Comparison of ENCODE assay signal across 10 cellular contexts in the genomic region with DNA sequence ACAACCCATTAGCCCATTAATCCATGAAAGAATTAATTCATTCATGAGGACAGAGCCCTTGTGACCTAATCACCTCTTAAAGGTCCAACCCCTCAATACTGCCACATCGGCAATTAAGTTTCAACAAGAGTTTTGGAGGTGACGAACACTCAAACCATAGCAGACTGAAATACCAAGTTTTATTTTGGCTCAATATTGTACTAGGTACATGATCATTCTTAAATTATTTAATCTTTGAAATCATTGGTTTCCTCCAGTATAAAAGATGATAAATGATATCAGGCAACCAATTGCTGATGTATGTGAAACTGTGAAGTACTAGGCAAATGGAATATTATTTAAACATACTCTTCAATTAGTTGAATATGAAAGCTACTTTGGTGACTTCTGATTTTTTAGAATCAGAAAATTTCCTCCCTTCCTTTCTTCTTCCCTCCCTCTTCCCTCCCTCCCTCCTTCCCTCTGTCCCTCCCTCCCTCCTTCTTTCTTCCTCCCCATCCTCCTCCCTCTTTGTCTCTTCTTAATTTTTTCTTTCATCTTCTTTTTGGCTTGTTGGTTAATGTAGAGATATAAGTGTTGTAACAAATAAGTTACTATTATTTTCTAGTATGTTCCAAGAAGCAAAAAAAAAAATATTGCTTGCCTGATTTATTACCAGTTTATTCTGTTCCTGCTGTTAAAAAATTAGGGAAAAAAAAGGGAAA.
DNase-seq lines count a peak whose midpoint lies in the region; ATAC-seq and TF ChIP-seq lines count a peak whose summit lies in the region.
"Had no signal": no experiment of that assay in that cellular context is flagged by ENCODE, and none has a peak within 500 bp of the region (broad histone marks: within the 10 kb centered on the region; RNA-seq: fewer than 3 reads in every experiment).

No MANE protein-coding gene starts in this region.

- H3K4me1 Mint-ChIP-seq in activated naive CD4-positive, alpha-beta T cell treated with anti-CD3 and anti-CD28 coated beads, Interleukin-2, amount 50 U/mL, for 24 hours, result peaks cover 49% of the 10 kb centered on the region
- peaks cover 51% of the 10 kb centered on the region for H3K4me1 Mint-ChIP-seq in activated naive CD8-positive, alpha-beta T cell treated with anti-CD3 and anti-CD28 coated beads, Interleukin-2, amount 10 ng/mL, durations not matched to agents 7 days and 5 days

- H3K27ac ChIP-seq in mesodermal cell (ENCODE audit: low read depth, low read length, severe bottlenecking), result peak overlapping the region; percentile 100
- peak overlapping the region; percentile 90 to 97 (median 94) for H3K27ac ChIP-seq in thyroid gland

- POLR2A ChIA-PET in activated naive CD8-positive, alpha-beta T cell treated with anti-CD3 and anti-CD28 coated beads, Interleukin-2, amount 10 ng/mL, durations not matched to agents 7 days and 5 days (lab: Charles Lee), result interaction anchor here (1.0 kb wide), 1 partner anchor 16 kb away, joined by 3 read pairs; no protein-coding TSS in a partner anchor
- POLR2A ChIA-PET in HEK293T (lab: Yijun Ruan, JAX), result interaction anchor here (0.6 to 0.7 kb wide), 2 partner anchors 108 to 121 kb away, joined by 3 to 4 read pairs; no protein-coding TSS in a partner anchor

- no peak for ATAC-seq in activated naive CD4-positive, alpha-beta T cell treated with anti-CD3 and anti-CD28 coated beads, Interleukin-2, amount 50 U/mL, for 72 hours
- ATAC-seq in activated naive CD8-positive, alpha-beta T cell treated with anti-CD3 and anti-CD28 coated beads, Interleukin-2, amount 10 ng/mL, durations not matched to agents 7 days and 5 days (ENCODE audit: low read depth), result no peak

- no peaks in the 10 kb centered on the region for H3K9me3 Mint-ChIP-seq in activated naive CD4-positive, alpha-beta T cell treated with anti-CD3 and anti-CD28 coated beads, Interleukin-2, amount 50 U/mL, for 24 hours
- peaks cover 0 to 4% of the 10 kb centered on the region in 2 donors for H3K9me3 Mint-ChIP-seq in activated naive CD4-positive, alpha-beta T cell treated with anti-CD3 and anti-CD28 coated beads, Interleukin-2, amount 50 U/mL, for 72 hours
- H3K9me3 Mint-ChIP-seq in activated naive CD8-positive, alpha-beta T cell treated with anti-CD3 and anti-CD28 coated beads, Interleukin-2, amount 10 ng/mL, durations not matched to agents 7 days and 5 days, result peaks cover 3% of the 10 kb centered on the region

- TF ChIP-seq POLR2A in thyroid gland (IDR thresholded peaks at IDR 0.05), result no peak

- DNase-seq in activated naive CD4-positive, alpha-beta T cell treated with anti-CD3 and anti-CD28 coated beads, Interleukin-2, amount 50 U/mL, for 72 hours (ENCODE audit: low spot score in 2 of 2), result no peak
- no peak for DNase-seq in activated naive CD8-positive, alpha-beta T cell treated with anti-CD3 and anti-CD28 coated beads, Interleukin-2, amount 10 ng/mL, durations not matched to agents 7 days and 5 days
- no peak for DNase-seq in thyroid gland
- no peak for DNase-seq in HEK293T (ENCODE audit: extremely low spot score)
- DNase-seq in nucleus accumbens (lab: John Stamatoyannopoulos, UW), result no peak
- no peak for DNase-seq in cerebellum (ENCODE audit: low spot score)
- DNase-seq: AML-193, H9 had no signal

- intact Hi-C loops in thyroid gland (cut with DNase I), result no loop called here

- H3K36me3 ChIP-seq in mesodermal cell (ENCODE audit: control insufficient read depth, insufficient read depth, low read length) (no peaks in the 10 kb centered on the region), thyroid gland (no peaks in the 10 kb centered on the region)

- peaks cover 4% of the 10 kb centered on the region for H3K36me3 Mint-ChIP-seq in activated naive CD4-positive, alpha-beta T cell treated with anti-CD3 and anti-CD28 coated beads, Interleukin-2, amount 50 U/mL, for 24 hours
- H3K36me3 Mint-ChIP-seq in activated naive CD4-positive, alpha-beta T cell treated with anti-CD3 and anti-CD28 coated beads, Interleukin-2, amount 50 U/mL, for 72 hours, result peaks cover 4 to 6% of the 10 kb centered on the region in 2 donors
- H3K36me3 Mint-ChIP-seq in activated naive CD8-positive, alpha-beta T cell treated with anti-CD3 and anti-CD28 coated beads, Interleukin-2, amount 10 ng/mL, durations not matched to agents 7 days and 5 days, result peaks cover 11% of the 10 kb centered on the region

- H3K9me3 ChIP-seq in mesodermal cell (ENCODE audit: control insufficient read depth, low read length) (no peaks in the 10 kb centered on the region), thyroid gland (no peaks in the 10 kb centered on the region)

- peak overlapping the region; percentile 66 for H3K27ac Mint-ChIP-seq in activated naive CD4-positive, alpha-beta T cell treated with anti-CD3 and anti-CD28 coated beads, Interleukin-2, amount 50 U/mL, for 24 hours
- H3K27ac Mint-ChIP-seq in activated naive CD4-positive, alpha-beta T cell treated with anti-CD3 and anti-CD28 coated beads, Interleukin-2, amount 50 U/mL, for 72 hours, result no peak overlapping the region
- peak overlapping the region; percentile 57 for H3K27ac Mint-ChIP-seq in activated naive CD8-positive, alpha-beta T cell treated with anti-CD3 and anti-CD28 coated beads, Interleukin-2, amount 10 ng/mL, durations not matched to agents 7 days and 5 days

- TF ChIP-seq CTCF in thyroid gland (IDR thresholded peaks at IDR 0.05), result no peak

- H3K4me1 ChIP-seq in mesodermal cell (ENCODE audit: control insufficient read depth, insufficient read depth, low read length, poor library complexity, severe bottlenecking), result peaks cover 45% of the 10 kb centered on the region
- H3K4me1 ChIP-seq in thyroid gland, result peaks cover 26 to 37% of the 10 kb centered on the region in 2 donors

- H3K4me3 Mint-ChIP-seq in activated naive CD4-positive, alpha-beta T cell treated with anti-CD3 and anti-CD28 coated beads, Interleukin-2, amount 50 U/mL, for 24 hours, result no peak overlapping the region
- H3K4me3 Mint-ChIP-seq in activated naive CD8-positive, alpha-beta T cell treated with anti-CD3 and anti-CD28 coated beads, Interleukin-2, amount 10 ng/mL, durations not matched to agents 7 days and 5 days, result no peak overlapping the region
- H3K4me3 Mint-ChIP-seq: H9 had no signal

- CTCF ChIA-PET in HEK293T (lab: Yijun Ruan, JAX), result interaction anchor here (1.0 kb wide), 1 partner anchor 43 kb away, joined by 3 read pairs; no protein-coding TSS in a partner anchor

- H3K4me3 ChIP-seq in mesodermal cell (ENCODE audit: extremely low read depth, insufficient read depth, low read length, poor library complexity, severe bottlenecking) (no peak overlapping the region), thyroid gland (replicated peaks in 1 of 3) (no peak overlapping the region)

- no CpG with 5 or more reads among the region's 2 CpGs for WGBS in mesodermal cell (ENCODE audit: insufficient coverage in 2 of 2), 2 experiments
- WGBS in thyroid gland, 2 donors, result 95 to 100% methylated on average over 2 of the region's 2 CpGs

- no peaks in the 10 kb centered on the region for H3K27me3 Mint-ChIP-seq in activated naive CD4-positive, alpha-beta T cell treated with anti-CD3 and anti-CD28 coated beads, Interleukin-2, amount 50 U/mL, for 24 hours
- H3K27me3 Mint-ChIP-seq in activated naive CD8-positive, alpha-beta T cell treated with anti-CD3 and anti-CD28 coated beads, Interleukin-2, amount 10 ng/mL, durations not matched to agents 7 days and 5 days, result no peaks in the 10 kb centered on the region

- no peaks in the 10 kb centered on the region for H3K27me3 ChIP-seq in thyroid gland

TF ChIP-seq in HEK293T, 16 proteins besides CTCF, POLR2A, EP300 and RAD21:
- TF ChIP-seq CTBP1 (IDR thresholded peaks at IDR 0.05; ENCODE audit: borderline replicate concordance) (no peak), ELF4 (IDR thresholded peaks at IDR 0.05) (no peak), L3MBTL2 (conservative IDR thresholded peaks at IDR 0.05) (no peak), TARDBP (IDR thresholded peaks at IDR 0.05) (no peak), FOXM1 (IDR thresholded peaks at IDR 0.05; ENCODE audit: borderline replicate concordance) (no peak), ZNF384 (IDR thresholded peaks at IDR 0.05) (no peak), FOXA1 (IDR thresholded peaks at IDR 0.05) (no peak), BHLHE40 (IDR thresholded peaks at IDR 0.05; ENCODE audit: borderline replicate concordance) (no peak), HDGF (IDR thresholded peaks at IDR 0.05; ENCODE audit: borderline replicate concordance) (no peak), SP1 (IDR thresholded peaks at IDR 0.05) (no peak), ARNT (IDR thresholded peaks at IDR 0.05) (no peak), SUZ12 (IDR thresholded peaks at IDR 0.05) (no peak), FOXK2 (IDR thresholded peaks at IDR 0.05) (no peak), LEF1 (IDR thresholded peaks at IDR 0.05; ENCODE audit: borderline replicate concordance) (no peak), NFRKB (IDR thresholded peaks at IDR 0.05) (no peak)
- TF ChIP-seq, protein P1, sequence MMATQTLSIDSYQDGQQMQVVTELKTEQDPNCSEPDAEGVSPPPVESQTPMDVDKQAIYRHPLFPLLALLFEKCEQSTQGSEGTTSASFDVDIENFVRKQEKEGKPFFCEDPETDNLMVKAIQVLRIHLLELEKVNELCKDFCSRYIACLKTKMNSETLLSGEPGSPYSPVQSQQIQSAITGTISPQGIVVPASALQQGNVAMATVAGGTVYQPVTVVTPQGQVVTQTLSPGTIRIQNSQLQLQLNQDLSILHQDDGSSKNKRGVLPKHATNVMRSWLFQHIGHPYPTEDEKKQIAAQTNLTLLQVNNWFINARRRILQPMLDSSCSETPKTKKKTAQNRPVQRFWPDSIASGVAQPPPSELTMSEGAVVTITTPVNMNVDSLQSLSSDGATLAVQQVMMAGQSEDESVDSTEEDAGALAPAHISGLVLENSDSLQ (IDR thresholded peaks at IDR 0.05), result no peak

Comparison
In these comparisons a context has a peak if more than half of its experiments do, and no peak if none do; other contexts are left out.
1. H3K27ac Mint-ChIP-seq: peak in activated naive CD4-positive, alpha-beta T cell treated with anti-CD3 and anti-CD28 coated beads, Interleukin-2, amount 50 U/mL, for 24 hours (single experiment) and activated naive CD8-positive, alpha-beta T cell treated with anti-CD3 and anti-CD28 coated beads, Interleukin-2, amount 10 ng/mL, durations not matched to agents 7 days and 5 days (single experiment); none in activated naive CD4-positive, alpha-beta T cell treated with anti-CD3 and anti-CD28 coated beads, Interleukin-2, amount 50 U/mL, for 72 hours (0 of 2).